Comparison of ENCODE assay signal across 8 cellular contexts in the genomic region with DNA sequence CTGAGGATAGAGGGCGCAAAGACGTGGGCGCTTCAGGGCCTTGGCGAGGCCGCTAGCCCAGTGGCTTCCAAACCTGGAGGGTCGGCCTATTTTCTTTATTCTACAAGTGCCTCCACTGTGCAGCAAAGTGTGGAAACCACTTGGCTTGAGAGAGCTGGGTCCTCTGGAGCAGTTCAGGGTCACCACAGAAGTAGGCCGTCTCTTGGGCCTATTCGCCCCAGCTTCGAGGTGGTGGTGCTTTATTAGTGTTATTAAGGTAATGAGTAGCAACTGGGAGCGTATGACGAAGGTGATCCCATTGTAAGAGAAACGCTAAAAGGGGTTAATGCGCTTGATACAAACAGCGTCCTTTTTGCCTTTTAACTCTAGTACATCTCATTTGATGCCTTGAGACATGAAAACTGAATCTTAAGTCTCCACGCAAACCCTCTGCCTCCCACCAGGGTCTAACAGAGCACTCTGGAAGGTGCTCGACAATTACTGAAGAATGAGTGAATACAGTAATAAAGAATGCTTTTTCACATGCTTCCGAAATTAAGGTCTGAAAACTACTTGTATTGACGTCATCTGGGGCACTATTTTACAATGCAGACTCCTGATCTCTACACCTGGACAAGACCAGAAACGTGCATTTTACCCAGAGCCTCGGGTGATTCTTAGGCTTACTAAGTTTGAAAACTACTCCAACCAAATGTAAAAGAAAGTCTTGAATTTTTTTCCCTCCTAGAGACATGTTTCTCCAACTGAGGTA. TPM values are rescaled to one million over a fixed set of nuclear protein-coding genes. Genes with fewer than 3 reads are reported as not detected.
DNase-seq lines count a peak whose midpoint lies in the region; ATAC-seq, FAIRE-seq and TF ChIP-seq lines count a peak whose summit lies in the region.

No MANE protein-coding gene starts in this region.

- no peaks in the 10 kb centered on the region; the same call in none of the 2 replicates for H3K79me2 ChIP-seq in GM12878 (ENCODE audit: control insufficient read depth, insufficient read depth, low read length)

- peak overlapping the region; percentile 85 for H2AFZ ChIP-seq in GM12878 (ENCODE audit: control insufficient read depth, low read depth, low read length)

- intact Hi-C loops in GM12878 (cut with micrococcal nuclease; ENCODE audit: unreplicated experiment), result loop anchor here (1.0 to 5.0 kb wide), 2 partner anchors 46 to 65 kb away; no protein-coding TSS in a partner anchor
- intact Hi-C loops in right lobe of liver (cut with DNase I), result no loop called here
- intact Hi-C loops in transverse colon (cut with DNase I; ENCODE audit: low total_unique reads), result no loop called here

- peak overlapping the region; percentile 78 for H3K9ac ChIP-seq in GM12878 (ENCODE audit: control insufficient read depth, insufficient read depth, low read length)

- SMC1A ChIA-PET in GM12878 (lab: Charles Lee; ENCODE audit: uncharacterized antibody, unreplicated experiment), result interaction anchor here (0.9 to 6.2 kb wide), 7 partner anchors 9 to 169 kb away, joined by 3 to 68 read pairs (median 5); no protein-coding TSS in a partner anchor

- no peak for TF ChIP-seq RAD21 in GM12878 (IDR thresholded peaks at IDR 0.05; ENCODE audit: insufficient read depth, low read depth, low read length)

- peak overlapping the region; percentile 89 for H3K4me2 ChIP-seq in GM12878 (ENCODE audit: control insufficient read depth, insufficient read depth)

- CTCF ChIA-PET in GM12878 (lab: Yijun Ruan, JAX), result interaction anchor here (1.0 to 9.2 kb wide), 4 partner anchors 8 to 37 kb away, joined by 4 to 59 read pairs (median 5); no protein-coding TSS in a partner anchor

- H3K27ac ChIP-seq in GM12878 (ENCODE audit: control insufficient read depth, insufficient read depth), result peak overlapping the region; percentile 75
- peak overlapping the region; percentile 92 to 94 (median 94) for H3K27ac ChIP-seq in right lobe of liver
- H3K27ac ChIP-seq in transverse colon, result peak overlapping the region; percentile 82 to 89 (median 86)

- in situ Hi-C loops in GM12878 (cut with MboI) (no loop called here), transverse colon (cut with MboI; ENCODE audit: low pct_ligation_motif_present in 1 of 4, low pct_unique_long_range_greater_than_20kb in 1 of 4, low sequenced_read_pairs in 3 of 4) (no loop called here)

- H3K4me1 ChIP-seq in GM12878 (ENCODE audit: control insufficient read depth, insufficient read depth, low read length) (peaks cover 4% of the 10 kb centered on the region; the same call in 1 of the 2 replicates), right lobe of liver (peaks cover 0 to 3% (median 0%) of the 10 kb centered on the region in 4 donors), transverse colon (peaks cover 5 to 17% (median 11%) of the 10 kb centered on the region in 4 donors)

- ATAC-seq in HG03457 (IDR thresholded peaks at IDR 0.05; ENCODE audit: unreplicated experiment) (peak; percentile 24), GM12878 (peak; percentile 24), right lobe of liver (peak in 2 of 4 donors; percentile 17 to 19), GM18861 (IDR thresholded peaks at IDR 0.05; ENCODE audit: unreplicated experiment) (no peak)

- 10% methylated on average over 20 of the region's 20 CpGs for WGBS in GM12878 (ENCODE audit: insufficient coverage, insufficient replicate concordance, low lambda C conversion rate, missing lambda C conversion rate)
- WGBS in right lobe of liver (ENCODE audit: insufficient coverage, low coverage, low lambda C conversion rate, missing lambda C conversion rate), result 42% methylated on average over 16 of the region's 20 CpGs
- 55 to 74% methylated on average over 11 to 19 of the region's 20 CpGs for WGBS in transverse colon (ENCODE audit: low coverage in 1 of 2), 2 donors

- TF ChIP-seq EP300 in GM12878 (IDR thresholded peaks at IDR 0.05; ENCODE audit: borderline replicate concordance in 1 of 2, control insufficient read depth in 1 of 2, low read depth in 2 of 2, low read length in 2 of 2) (no peak), transverse colon (IDR thresholded peaks at IDR 0.05; ENCODE audit: low read depth) (no peak)

- TSS peak; percentile 82 for BruUV-seq in GM12878 (replicated peaks; lab: Mats Ljungman, UMichigan)

- TF ChIP-seq CTCF in GM12878 (IDR thresholded peaks at IDR 0.05 in 2 of 3, conservative IDR thresholded peaks at IDR 0.05 in 1 of 3; ENCODE audit: control insufficient read depth in 2 of 3, extremely low read depth in 1 of 3, insufficient read depth in 1 of 3, low read depth in 3 of 3, low read length in 3 of 3) (no peak), right lobe of liver (IDR thresholded peaks at IDR 0.05) (peak in 1 of 4 donors; percentile 20), transverse colon (IDR thresholded peaks at IDR 0.05) (no peak)

- POLR2A ChIA-PET in GM12878 (lab: Charles Lee), result interaction anchor here (0.6 to 1.7 kb wide), 8 partner anchors 8 to 1166 kb away, joined by 3 to 7 read pairs (median 4); no protein-coding TSS in a partner anchor

- H3K27me3 ChIP-seq in GM12878 (replicated peaks in 1 of 2; ENCODE audit: control insufficient read depth in 2 of 2, insufficient read depth in 2 of 2, low read length in 1 of 2), result no peaks in the 10 kb centered on the region
- no peaks in the 10 kb centered on the region for H3K27me3 ChIP-seq in right lobe of liver
- H3K27me3 ChIP-seq in transverse colon, result no peaks in the 10 kb centered on the region

- H3K9me3 ChIP-seq in GM12878 (replicated peaks; ENCODE audit: control insufficient read depth, insufficient read depth, low read length), result no peaks in the 10 kb centered on the region
- no peaks in the 10 kb centered on the region for H3K9me3 ChIP-seq in right lobe of liver
- H3K9me3 ChIP-seq in transverse colon, result no peaks in the 10 kb centered on the region

- FAIRE-seq in GM12878 (lab: Jason Lieb, UNC), result peak; percentile 73

- no peaks in the 10 kb centered on the region for H4K20me1 ChIP-seq in GM12878 (ENCODE audit: control insufficient read depth, insufficient read depth)

- H3K4me3 ChIP-seq in GM12878 (peak overlapping the region; percentile 74), right lobe of liver (peak overlapping the region; percentile 79 to 84 (median 81)), transverse colon (peak overlapping the region; percentile 66 to 88 (median 72))

- DNase-seq in NCI-H510A treated with DMSO at 0.1 percent for 48 hours (lab: John Stamatoyannopoulos, UW) (peak; percentile 35), NCI-H510A (lab: John Stamatoyannopoulos, UW) (no peak), GM12878 (ENCODE audit: low read depth, low spot score) (no peak), right lobe of liver (no peak), transverse colon (no peak), NCI-H1436 (lab: John Stamatoyannopoulos, UW) (no peak)

- RAD21 ChIA-PET in GM12878 (lab: Charles Lee; ENCODE audit: unreplicated experiment), result interaction anchor here (0.6 to 6.8 kb wide), 8 partner anchors 8 to 1076 kb away, joined by 3 to 29 read pairs (median 4); no protein-coding TSS in a partner anchor

- H3K36me3 ChIP-seq in GM12878 (ENCODE audit: control insufficient read depth in 2 of 2, insufficient read depth in 2 of 2, low read length in 1 of 2) (no peaks in the 10 kb centered on the region), right lobe of liver (no peaks in the 10 kb centered on the region), transverse colon (no peaks in the 10 kb centered on the region)

- no peak for TF ChIP-seq POLR2A in GM12878 (IDR thresholded peaks at IDR 0.05; ENCODE audit: low read depth, low read length)
- no peak for TF ChIP-seq POLR2A in right lobe of liver (IDR thresholded peaks at IDR 0.05)
- TF ChIP-seq POLR2A in transverse colon (IDR thresholded peaks at IDR 0.05), result no peak

TF ChIP-seq in GM12878, 131 proteins besides CTCF, POLR2A, EP300 and RAD21 (continues in another document):
- TF ChIP-seq MLLT1 (IDR thresholded peaks at IDR 0.05), result 0 out of 2 replicates have a peak, but pooled peaks have one; percentile 28
- TF ChIP-seq CBFB (IDR thresholded peaks at IDR 0.05; ENCODE audit: low read depth), result no peak
- TF ChIP-seq, protein P1, sequence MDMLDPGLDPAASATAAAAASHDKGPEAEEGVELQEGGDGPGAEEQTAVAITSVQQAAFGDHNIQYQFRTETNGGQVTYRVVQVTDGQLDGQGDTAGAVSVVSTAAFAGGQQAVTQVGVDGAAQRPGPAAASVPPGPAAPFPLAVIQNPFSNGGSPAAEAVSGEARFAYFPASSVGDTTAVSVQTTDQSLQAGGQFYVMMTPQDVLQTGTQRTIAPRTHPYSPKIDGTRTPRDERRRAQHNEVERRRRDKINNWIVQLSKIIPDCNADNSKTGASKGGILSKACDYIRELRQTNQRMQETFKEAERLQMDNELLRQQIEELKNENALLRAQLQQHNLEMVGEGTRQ (IDR thresholded peaks at IDR 0.05; ENCODE audit: borderline replicate concordance, low read depth, low read length), result no peak

RNA-seq across cellular contexts. Expression of gene GSAP, which starts 0.6 kb away (rescaled TPM):
- total RNA-seq in GM12878 (2013; cell fraction: nucleolus; rRNA removed), result 130 and 134 TPM in 2 replicates
- total RNA-seq in GM12878 (2014; rRNA removed) (26.5 and 27.2 TPM in 2 replicates), GM12878 (2014; rRNA removed; fragmentation: Illumina TruSeq; extraction: Trizol) (21.0 and 24.7 TPM in 2 replicates), GM12878 (2021) (17.4 and 24.1 TPM in 2 replicates), right lobe of liver (10 to 100 TPM; 14.1 to 34.6 (median 26.5) TPM), transverse colon (10 to 100 TPM in 3 of 4 donors, 1 to 10 TPM in 1; 5.0 to 25.2 (median 15.5) TPM)
- polyA plus RNA-seq in GM12878 (2011; ENCODE audit: low read depth), result 6.9 TPM
- polyA plus RNA-seq in GM12878 (2011; rRNA removed) (38.1 and 48.5 TPM in 2 replicates), GM12878 (2014; fragmentation: Illumina TruSeq; extraction: Trizol) (22.6 and 29.6 TPM in 2 replicates), GM12878 (2014; fragmentation: Nextera tagmentation; extraction: Ambion mirVana) (1 to 10 TPM; 6.6 to 8.0 TPM), GM12878 (2014; rRNA removed) (20.3 and 24.1 TPM in 2 replicates), GM12878 (2016; fragmentation: Nextera tagmentation; extraction: Ambion mirVana) (10 to 100 TPM; 14.4 to 16.0 TPM)
- 14.7 and 15.5 TPM in 2 replicates for polyA plus RNA-seq in GM12878 (2011; cell fraction: cytosol; rRNA removed)
- polyA plus RNA-seq in GM12878 (2011; cell fraction: nucleus; rRNA removed), result 99.9 and 128 TPM in 2 replicates
- polyA plus RNA-seq in GM12878 (2012), result 8.0 and 10.6 TPM in 2 replicates
- 36.5 and 39.6 TPM in 2 replicates for polyA minus RNA-seq in GM12878 (2011; rRNA and poly(A)+ RNA removed)
- polyA minus RNA-seq in GM12878 (2011; cell fraction: cytosol; rRNA and poly(A)+ RNA removed), result 7.6 and 11.1 TPM in 2 replicates
- 46.9 and 73.0 TPM in 2 replicates for polyA minus RNA-seq in GM12878 (2011; cell fraction: nucleus; rRNA and poly(A)+ RNA removed)
